11 cellular contexts compared by ENCODE assay signal in the genomic region with DNA sequence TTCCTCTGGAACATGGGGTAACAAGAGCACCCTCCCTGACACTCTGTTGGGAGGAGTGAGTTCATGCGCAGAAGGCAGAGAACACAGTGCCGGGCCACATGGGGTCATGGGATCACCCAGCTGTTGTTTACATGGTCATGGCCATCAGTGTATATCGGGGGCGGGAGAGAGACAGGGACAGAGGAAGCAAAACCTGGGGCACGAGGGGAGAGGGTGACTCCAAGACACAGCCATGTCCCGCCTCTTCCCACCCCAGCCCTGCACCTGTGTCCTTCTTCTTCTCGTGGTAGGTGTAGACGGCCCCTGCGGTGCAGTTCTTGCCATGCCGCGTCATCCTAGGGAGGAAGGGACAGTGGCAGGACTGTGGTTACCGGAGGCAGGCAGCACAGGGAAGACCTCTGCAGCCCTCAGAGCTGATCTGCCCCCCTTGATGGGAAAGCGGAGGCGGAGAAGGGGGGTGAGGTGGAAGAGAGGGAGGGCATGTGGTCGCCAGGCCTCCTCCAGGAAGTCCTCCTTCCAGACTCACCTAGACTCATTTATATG. TPM values are rescaled to one million over a fixed set of nuclear protein-coding genes. Genes with fewer than 3 reads are reported as not detected.
DNase-seq lines count a peak whose midpoint lies in the region; ATAC-seq and TF ChIP-seq lines count a peak whose summit lies in the region.
"Had no signal": no experiment of that assay in that cellular context is flagged by ENCODE, and none has a peak within 500 bp of the region (broad histone marks: within the 10 kb centered on the region; RNA-seq: fewer than 3 reads in every experiment).

No MANE protein-coding gene starts in this region.

- H3K4me3 Mint-ChIP-seq in naive thymus-derived CD4-positive, alpha-beta T cell = peak overlapping the region; percentile 90 to 99 (median 94)

- H3K27ac ChIP-seq in right cardiac atrium (ENCODE audit: low read length) (no peak overlapping the region), transverse colon (peak overlapping the region; percentile 79 to 92 (median 86))
- peak overlapping the region; percentile 88 for H3K27ac ChIP-seq in naive thymus-derived CD4-positive, alpha-beta T cell (ENCODE audit: low read depth, low read length)

- H3K36me3 ChIP-seq in naive thymus-derived CD4-positive, alpha-beta T cell (ENCODE audit: control insufficient read depth in 2 of 3, insufficient read depth in 3 of 3, low read length in 3 of 3) = peaks cover 7 to 44% (median 8%) of the 10 kb centered on the region in 3 experiments
- H3K36me3 ChIP-seq in transverse colon = peaks cover 0 to 16% (median 8%) of the 10 kb centered on the region in 4 donors

- peak; percentile 13 for TF ChIP-seq POLR2A in transverse colon (IDR thresholded peaks at IDR 0.05)

- ATAC-seq in Right ventricle myocardium inferior (peak; percentile 50), right cardiac atrium (no peak)
- no peak for ATAC-seq in naive thymus-derived CD4-positive, alpha-beta T cell

- no peaks in the 10 kb centered on the region for H3K27me3 Mint-ChIP-seq in naive thymus-derived CD4-positive, alpha-beta T cell

- no peaks in the 10 kb centered on the region for H3K27me3 ChIP-seq in right cardiac atrium (ENCODE audit: control insufficient read depth, insufficient read depth)
- no peaks in the 10 kb centered on the region for H3K27me3 ChIP-seq in naive thymus-derived CD4-positive, alpha-beta T cell (ENCODE audit: control insufficient read depth in 2 of 2, insufficient read depth in 2 of 2, low read length in 2 of 2)
- H3K27me3 ChIP-seq in transverse colon = no peaks in the 10 kb centered on the region
- H3K27me3 ChIP-seq: breast epithelium had no signal

- in situ Hi-C loops in transverse colon (cut with MboI; ENCODE audit: low pct_ligation_motif_present in 1 of 4, low pct_unique_long_range_greater_than_20kb in 1 of 4, low sequenced_read_pairs in 3 of 4) = no loop called here

- intact Hi-C loops in Right ventricle myocardium inferior (cut with DNase I) = loop anchor here (10.0 kb wide), 1 partner anchor 336 kb away; no protein-coding TSS in a partner anchor
- intact Hi-C loops in right cardiac atrium (cut with DNase I) = loop anchor here in 1 of 4 donors (5.0 kb wide), 1 partner anchor 48 kb away; a partner anchor contains a TSS
- intact Hi-C loops in naive thymus-derived CD4-positive, alpha-beta T cell (cut with micrococcal nuclease) = loop anchor here (1.0 to 10.0 kb wide), 2 partner anchors 8 to 446 kb away; a partner anchor contains a TSS
- intact Hi-C loops in transverse colon (cut with DNase I; ENCODE audit: low total_unique reads) = no loop called here

- H3K9me3 Mint-ChIP-seq in naive thymus-derived CD4-positive, alpha-beta T cell = peaks cover 0 to 2% (median 0%) of the 10 kb centered on the region in 11 donors

- CTCF ChIA-PET in naive thymus-derived CD4-positive, alpha-beta T cell (lab: Charles Lee) = interaction anchor here (1.1 to 11.3 kb wide), 7 partner anchors 10 to 87 kb away, joined by 3 to 151 read pairs (median 5); a partner anchor contains a TSS

- DNase-seq in Right ventricle myocardium inferior (ENCODE audit: missing footprints) (no peak), right cardiac atrium (no peak), transverse colon (peak; percentile 49), NCI-H69 (lab: John Stamatoyannopoulos, UW) (no peak), AML-193 (lab: John Stamatoyannopoulos, UW) (no peak)
- DNase-seq in central memory CD4-positive, alpha-beta T cell = peak; percentile 47
- DNase-seq in naive thymus-derived CD4-positive, alpha-beta T cell = peak in 6 of 9 donors; percentile 48 to 57 (median 51)
- DNase-seq in activated CD4-positive, CD25-positive, alpha-beta regulatory T cell treated with anti-CD3 and anti-CD28 coated beads, Interleukin-2, amount 50 U/mL, for 72 hours = no peak
- DNase-seq: ACHN, NCI-H1105 had no signal

- POLR2A ChIA-PET in naive thymus-derived CD4-positive, alpha-beta T cell (lab: Charles Lee) = interaction anchor here (0.7 to 21.0 kb wide), 10 partner anchors 6 to 116 kb away, joined by 3 to 687 read pairs (median 4); a partner anchor contains a TSS

- peak overlapping the region; percentile 91 to 99 (median 98) for H3K27ac Mint-ChIP-seq in naive thymus-derived CD4-positive, alpha-beta T cell

- TF ChIP-seq EP300 in transverse colon (IDR thresholded peaks at IDR 0.05; ENCODE audit: low read depth) = no peak

- no peaks in the 10 kb centered on the region for H3K4me1 ChIP-seq in right cardiac atrium (ENCODE audit: control insufficient read depth, insufficient read depth, low read length)
- H3K4me1 ChIP-seq in naive thymus-derived CD4-positive, alpha-beta T cell (ENCODE audit: control insufficient read depth in 2 of 2, insufficient read depth in 2 of 2, low read length in 2 of 2) = peaks cover 63 to 73% of the 10 kb centered on the region in 2 donors
- H3K4me1 ChIP-seq in transverse colon = peaks cover 14 to 81% (median 65%) of the 10 kb centered on the region in 4 donors
- H3K4me1 ChIP-seq: breast epithelium had no signal

- peaks cover 5 to 59% (median 30%) of the 10 kb centered on the region in 5 donors for H3K36me3 Mint-ChIP-seq in naive thymus-derived CD4-positive, alpha-beta T cell

- 75% methylated on average over 15 of the region's 15 CpGs for WGBS in right cardiac atrium
- 26 to 33% methylated on average over 3 to 15 of the region's 15 CpGs for WGBS in transverse colon (ENCODE audit: low coverage in 1 of 2), 2 donors

- H3K9me3 ChIP-seq in right cardiac atrium (ENCODE audit: control insufficient read depth, low read length) (no peaks in the 10 kb centered on the region), transverse colon (no peaks in the 10 kb centered on the region)
- no peaks in the 10 kb centered on the region for H3K9me3 ChIP-seq in naive thymus-derived CD4-positive, alpha-beta T cell (ENCODE audit: control insufficient read depth in 2 of 3, low read length in 3 of 3)
- H3K9me3 ChIP-seq: breast epithelium had no signal

- TF ChIP-seq CTCF in transverse colon (IDR thresholded peaks at IDR 0.05) = no peak

- no peak overlapping the region for H3K4me3 ChIP-seq in right cardiac atrium (ENCODE audit: low read length)
- peak overlapping the region; percentile 88 for H3K4me3 ChIP-seq in naive thymus-derived CD4-positive, alpha-beta T cell (ENCODE audit: low read length)
- H3K4me3 ChIP-seq in transverse colon = no peak overlapping the region
- H3K4me3 ChIP-seq: breast epithelium had no signal

- H3K4me1 Mint-ChIP-seq in naive thymus-derived CD4-positive, alpha-beta T cell = peaks cover 45 to 76% (median 71%) of the 10 kb centered on the region in 7 donors

RNA-seq across cellular contexts. Expression of a gene that starts 19.9 kb away (rescaled TPM):
- total RNA-seq in Right ventricle myocardium inferior (49.6 TPM), right cardiac atrium (10 to 100 TPM; 46.1 to 50.8 (median 48.3) TPM), transverse colon (100 to 1,000 TPM in 1 of 4 donors, 10 to 100 TPM in 3; 56.5 to 105 (median 74.4) TPM)
- 57.7 TPM for polyA plus RNA-seq in right cardiac atrium
- total RNA-seq in naive thymus-derived CD4-positive, alpha-beta T cell = 100 to 1,000 TPM; 222 to 267 (median 228) TPM
- polyA plus RNA-seq in naive thymus-derived CD4-positive, alpha-beta T cell = 1,000 to 10,000 TPM in 1 of 2 donors, 100 to 1,000 TPM in 1; 933 to 1,232 TPM

RNA-seq across cellular contexts. Expression of a gene that starts 20.7 kb away (rescaled TPM):
- total RNA-seq in Right ventricle myocardium inferior (0.76 TPM), right cardiac atrium (under 1 TPM; 0.42 to 0.83 (median 0.69) TPM), transverse colon (10 to 100 TPM in 2 of 4 donors, 1 to 10 TPM in 1, under 1 TPM in 1; 0.40 to 22.7 (median 12.2) TPM)
- polyA plus RNA-seq in right cardiac atrium = 1.2 TPM
- 1 to 10 TPM in 2 of 5 experiments, under 1 TPM in 3; 0.44 to 2.9 (median 0.58) TPM for total RNA-seq in naive thymus-derived CD4-positive, alpha-beta T cell
- under 1 TPM in 1 of 2 donors, not detected in 1; 0.30 TPM for polyA plus RNA-seq in naive thymus-derived CD4-positive, alpha-beta T cell

RNA-seq across cellular contexts. Expression of a gene that starts 30.6 kb away (rescaled TPM):
- total RNA-seq in Right ventricle myocardium inferior (14.5 TPM), right cardiac atrium (10 to 100 TPM; 13.1 to 19.9 (median 17.0) TPM), transverse colon (10 to 100 TPM; 12.2 to 54.7 (median 30.0) TPM)
- 9.8 TPM for polyA plus RNA-seq in right cardiac atrium
- 10 to 100 TPM; 45.6 to 69.4 (median 60.0) TPM for total RNA-seq in naive thymus-derived CD4-positive, alpha-beta T cell
- polyA plus RNA-seq in naive thymus-derived CD4-positive, alpha-beta T cell = under 1 TPM; 0.25 to 0.74 TPM

RNA-seq across cellular contexts. Expression of a gene that starts 32.6 kb away (rescaled TPM):
- total RNA-seq in Right ventricle myocardium inferior (7.4 TPM), right cardiac atrium (10 to 100 TPM; 10.2 to 27.4 (median 17.6) TPM), transverse colon (100 to 1,000 TPM in 1 of 4 donors, 10 to 100 TPM in 3; 26.2 to 119 (median 57.4) TPM)
- polyA plus RNA-seq in right cardiac atrium = 29.3 TPM
- total RNA-seq in naive thymus-derived CD4-positive, alpha-beta T cell = 10 to 100 TPM in 1 of 5 experiments, 1 to 10 TPM in 4; 1.9 to 14.5 (median 3.5) TPM
- 10 to 100 TPM in 1 of 2 donors, 1 to 10 TPM in 1; 6.9 to 12.3 TPM for polyA plus RNA-seq in naive thymus-derived CD4-positive, alpha-beta T cell

RNA-seq across cellular contexts. Expression of a gene that starts 48.0 kb away (rescaled TPM):
- total RNA-seq in Right ventricle myocardium inferior = 105 TPM
- 100 to 1,000 TPM; 139 to 158 (median 147) TPM for total RNA-seq in right cardiac atrium
- 104 TPM for polyA plus RNA-seq in right cardiac atrium
- 100 to 1,000 TPM in 1 of 5 experiments, 10 to 100 TPM in 3, 1 to 10 TPM in 1; 8.2 to 177 (median 47.5) TPM for total RNA-seq in naive thymus-derived CD4-positive, alpha-beta T cell
- 100 to 1,000 TPM; 117 to 129 TPM for polyA plus RNA-seq in naive thymus-derived CD4-positive, alpha-beta T cell
- total RNA-seq in transverse colon = 100 to 1,000 TPM; 425 to 562 (median 519) TPM

Comparison
In these comparisons a context has a peak if more than half of its experiments do, and no peak if none do; other contexts are left out.
1. DNase-seq: peak in central memory CD4-positive, alpha-beta T cell (single experiment), naive thymus-derived CD4-positive, alpha-beta T cell (6 of 9) and transverse colon (single experiment); none in Right ventricle myocardium inferior (single experiment), right cardiac atrium (0 of 3), activated CD4-positive, CD25-positive, alpha-beta regulatory T cell treated with anti-CD3 and anti-CD28 coated beads, Interleukin-2, amount 50 U/mL, for 72 hours (single experiment), NCI-H69 (single experiment) and AML-193 (0 of 2).